In the genomic region with DNA sequence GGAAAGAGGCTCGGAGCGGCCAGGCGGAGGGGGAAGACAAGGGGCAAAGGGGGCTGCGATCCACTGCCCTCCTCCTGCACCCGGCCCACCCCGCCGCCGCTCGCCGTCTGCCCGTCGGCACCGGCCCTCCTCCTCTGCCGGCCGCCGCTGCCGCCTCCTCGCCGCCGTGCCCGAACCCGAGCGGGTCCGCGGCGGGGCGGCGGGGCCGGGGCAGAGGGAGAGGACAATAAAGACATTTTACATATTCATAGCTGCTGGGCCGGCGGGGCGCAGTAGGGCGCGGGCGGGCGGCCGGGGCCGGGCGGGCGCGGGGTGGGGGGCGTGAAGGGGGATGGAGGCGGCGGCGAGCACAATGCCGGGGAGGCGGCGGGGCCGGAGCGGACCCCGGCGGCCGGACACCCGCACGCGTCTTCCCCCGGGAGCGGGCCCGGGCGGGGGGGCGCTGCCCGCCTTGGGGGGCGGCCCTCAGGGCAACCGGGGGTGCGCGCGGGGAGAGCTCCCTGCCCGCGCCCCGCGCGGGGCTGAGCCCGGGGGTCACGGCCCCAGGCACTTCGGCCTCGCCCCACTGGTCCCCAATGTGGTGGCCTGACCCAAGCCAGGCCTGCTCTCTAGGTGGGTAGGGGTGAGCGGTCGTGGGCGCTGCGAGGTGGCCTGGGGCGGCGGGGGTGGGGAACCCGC, we compare ENCODE assay signal across 8 cellular contexts. TPM values are rescaled to one million over a fixed set of nuclear protein-coding genes. Genes with fewer than 3 reads are reported as not detected.
DNase-seq lines count a peak whose midpoint lies in the region; ATAC-seq and TF ChIP-seq lines count a peak whose summit lies in the region.

No MANE protein-coding gene starts in this region.

- H2BK5ac ChIP-seq in mesenchymal stem cell (ENCODE audit: low read depth, low read length, poor library complexity, severe bottlenecking) = peak overlapping the region; percentile 62

- intact Hi-C loops in testis (cut with DNase I; ENCODE audit: low total_unique reads) = no loop called here

- H4K91ac ChIP-seq in mesenchymal stem cell (ENCODE audit: low read length) = peak overlapping the region; percentile 80

- peak; percentile 23 for DNase-seq in activated T-cell treated with anti-CD3 and anti-CD28 coated beads for 1 hour (ENCODE audit: low read depth)
- DNase-seq in activated T-cell treated with anti-CD3 and anti-CD28 coated beads for 4 hours = no peak
- DNase-seq in Peyer's patch = peak in 1 of 3 donors; percentile 22
- DNase-seq in coronary artery (ENCODE audit: low spot score) = peak; percentile 79
- DNase-seq in mesenchymal stem cell = no peak
- peak; percentile 17 for DNase-seq in testis
- no peak for DNase-seq in SKM-1 (lab: John Stamatoyannopoulos, UW; ENCODE audit: unreplicated experiment)

- H2BK15ac ChIP-seq in mesenchymal stem cell (ENCODE audit: low read depth, poor library complexity, severe bottlenecking) = peak overlapping the region; percentile 60

- H3K36me3 ChIP-seq in Peyer's patch = no peaks in the 10 kb centered on the region
- no peaks in the 10 kb centered on the region for H3K36me3 ChIP-seq in mesenchymal stem cell (ENCODE audit: control insufficient read depth in 1 of 2, insufficient read depth in 2 of 2, low read depth in 1 of 2, low read length in 2 of 2)
- H3K36me3 ChIP-seq in testis (ENCODE audit: low read depth, missing control alignments) = no peaks in the 10 kb centered on the region

- peak overlapping the region; percentile 84 to 86 for H3K18ac ChIP-seq in mesenchymal stem cell (ENCODE audit: low read depth in 1 of 2, low read length in 2 of 2)

- no peak for TF ChIP-seq CTCF in Peyer's patch (IDR thresholded peaks at IDR 0.05)
- no peak for TF ChIP-seq CTCF in coronary artery (IDR thresholded peaks at IDR 0.05)
- no peak for TF ChIP-seq CTCF in testis (IDR thresholded peaks at IDR 0.05)

- H3K4me1 ChIP-seq in Peyer's patch (peaks cover 0 to 20% (median 6%) of the 10 kb centered on the region in 4 donors), mesenchymal stem cell (ENCODE audit: control insufficient read depth, insufficient read depth, low read depth, low read length) (peaks cover 2% of the 10 kb centered on the region), testis (peaks cover 18% of the 10 kb centered on the region)

- H2BK120ac ChIP-seq in mesenchymal stem cell (ENCODE audit: low read depth, low read length) = peak overlapping the region; percentile 85

- 3% methylated on average over 22 of the region's 83 CpGs for WGBS in mesenchymal stem cell
- 0 to 2% methylated on average over 8 to 53 of the region's 83 CpGs for WGBS in testis, 2 donors

- peak overlapping the region in 1 of 2 experiments; percentile 69 for H3K4ac ChIP-seq in mesenchymal stem cell (ENCODE audit: low read depth in 1 of 2, low read length in 2 of 2)

- no peaks in the 10 kb centered on the region for H3K9me3 ChIP-seq in Peyer's patch
- no peaks in the 10 kb centered on the region for H3K9me3 ChIP-seq in mesenchymal stem cell (ENCODE audit: control insufficient read depth, low read length)
- H3K9me3 ChIP-seq in testis = no peaks in the 10 kb centered on the region

- H4K8ac ChIP-seq in mesenchymal stem cell (ENCODE audit: low read length) = no peak overlapping the region

- H2AK5ac ChIP-seq in mesenchymal stem cell (ENCODE audit: low read length, severe bottlenecking) = no peak overlapping the region

- no peak overlapping the region for H3K23ac ChIP-seq in mesenchymal stem cell (ENCODE audit: low read length in 2 of 2)

- no peak for TF ChIP-seq POLR2A in Peyer's patch (IDR thresholded peaks at IDR 0.05)
- no peak for TF ChIP-seq POLR2A in testis (IDR thresholded peaks at IDR 0.05)

- H3K4me2 ChIP-seq in mesenchymal stem cell (ENCODE audit: low read length, poor library complexity, severe bottlenecking) = peak overlapping the region; percentile 96

- ATAC-seq in HG02763 (IDR thresholded peaks at IDR 0.05; ENCODE audit: unreplicated experiment) = peak; percentile 8

- H3K27ac ChIP-seq in Peyer's patch = peak overlapping the region; percentile 95 to 99 (median 97)
- peak overlapping the region; percentile 98 to 99 for H3K27ac ChIP-seq in coronary artery
- H3K27ac ChIP-seq in mesenchymal stem cell (ENCODE audit: low read length, poor library complexity, severe bottlenecking) = peak overlapping the region; percentile 75
- H3K27ac ChIP-seq in testis = peak overlapping the region; percentile 98

- H3K27me3 ChIP-seq in Peyer's patch (no peaks in the 10 kb centered on the region), mesenchymal stem cell (ENCODE audit: control insufficient read depth in 1 of 2, insufficient read depth in 1 of 2, low read length in 2 of 2) (no peaks in the 10 kb centered on the region), testis (no peaks in the 10 kb centered on the region)

- peak overlapping the region in 1 of 2 experiments; percentile 95 for H3K14ac ChIP-seq in mesenchymal stem cell (ENCODE audit: low read length in 2 of 2)

- peaks cover 3% of the 10 kb centered on the region for H3K79me1 ChIP-seq in mesenchymal stem cell (replicated peaks; ENCODE audit: low read length, poor library complexity, severe bottlenecking)

- peak overlapping the region; percentile 94 for H3K9ac ChIP-seq in mesenchymal stem cell (ENCODE audit: low read length)

- H3K4me3 ChIP-seq in Peyer's patch (peak overlapping the region; percentile 74 to 88 (median 85)), coronary artery (peak overlapping the region; percentile 99), mesenchymal stem cell (ENCODE audit: insufficient read depth in 1 of 2, low read depth in 1 of 2, low read length in 2 of 2) (peak overlapping the region; percentile 81 to 88), testis (peak overlapping the region; percentile 91 to 97)

- H2AFZ ChIP-seq in mesenchymal stem cell (ENCODE audit: low read depth, low read length) = peak overlapping the region; percentile 53

- H2BK12ac ChIP-seq in mesenchymal stem cell (ENCODE audit: low read length in 2 of 2) = peak overlapping the region in 1 of 2 experiments; percentile 63

RNA-seq across cellular contexts. Expression of a gene that starts 0.6 kb away (rescaled TPM):
- total RNA-seq in Peyer's patch (10 to 100 TPM; 11.5 to 23.1 (median 17.0) TPM), testis (10 to 100 TPM; 36.0 to 36.9 TPM)
- polyA plus RNA-seq in mesenchymal stem cell (2013, experiment 1 of 2) = 4.2 TPM
- polyA plus RNA-seq in mesenchymal stem cell (2013, experiment 2 of 2) = 3.8 TPM
- polyA plus RNA-seq in testis (ENCODE audit: insufficient read depth, low read depth, low replicate concordance) = 17.1 TPM

Comparison
In these comparisons a context has a peak if more than half of its experiments do, and no peak if none do; other contexts are left out.
1. DNase-seq: peak in activated T-cell treated with anti-CD3 and anti-CD28 coated beads for 1 hour (single experiment), coronary artery (single experiment) and testis (single experiment); none in activated T-cell treated with anti-CD3 and anti-CD28 coated beads for 4 hours (single experiment), mesenchymal stem cell (single experiment) and SKM-1 (single experiment).
2. Peak in every context shown above with its lines, with median percentiles within 50 percentile points of each other: H3K27ac ChIP-seq and H3K4me3 ChIP-seq.